In the genomic region with DNA sequence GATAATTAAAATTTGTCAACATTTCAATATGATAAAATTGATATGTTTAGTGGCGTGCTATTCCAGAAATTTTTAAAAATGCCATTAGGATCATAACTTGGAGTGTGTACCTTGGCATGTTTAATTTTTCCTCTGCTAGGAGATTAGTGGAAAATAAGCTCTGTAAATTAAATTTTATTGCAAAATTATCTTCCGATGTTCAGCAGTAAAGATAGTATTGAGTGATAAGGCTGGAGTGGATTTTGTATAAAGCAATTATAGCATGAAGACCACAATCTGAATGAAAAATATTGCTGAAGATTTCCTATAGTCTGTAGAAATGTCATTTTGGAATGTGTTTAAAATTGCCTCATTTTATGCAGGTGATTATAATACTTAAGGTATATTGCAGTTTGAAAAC, we compare ENCODE assay signal across 3 cellular contexts.
"Had no signal": no experiment of that assay in that cellular context is flagged by ENCODE, and none has a peak within 500 bp of the region (broad histone marks: within the 10 kb centered on the region; RNA-seq: fewer than 3 reads in every experiment).

No MANE protein-coding gene starts in this region.

- ATAC-seq: GM12878 had no signal

- H3K4me3 ChIP-seq: GM12878 had no signal

- DNase-seq: GDM1, GF-D8 had no signal
